Comparison of ENCODE assay signal across 2 cellular contexts in genomic region chr2:68776124-68776523, GRCh38.
TF ChIP-seq lines count a peak whose summit lies in the region.

No MANE protein-coding gene starts in this region.

TF ChIP-seq in IMR-90, 13 proteins besides CTCF, POLR2A, EP300 and RAD21:
- TF ChIP-seq CEBPB (IDR thresholded peaks at IDR 0.05; ENCODE audit: low read depth, low read length): no peak
- TF ChIP-seq, protein P1, sequence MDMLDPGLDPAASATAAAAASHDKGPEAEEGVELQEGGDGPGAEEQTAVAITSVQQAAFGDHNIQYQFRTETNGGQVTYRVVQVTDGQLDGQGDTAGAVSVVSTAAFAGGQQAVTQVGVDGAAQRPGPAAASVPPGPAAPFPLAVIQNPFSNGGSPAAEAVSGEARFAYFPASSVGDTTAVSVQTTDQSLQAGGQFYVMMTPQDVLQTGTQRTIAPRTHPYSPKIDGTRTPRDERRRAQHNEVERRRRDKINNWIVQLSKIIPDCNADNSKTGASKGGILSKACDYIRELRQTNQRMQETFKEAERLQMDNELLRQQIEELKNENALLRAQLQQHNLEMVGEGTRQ (IDR thresholded peaks at IDR 0.05; ENCODE audit: low read depth, low read length): no peak
- TF ChIP-seq NFE2L2 (IDR thresholded peaks at IDR 0.05; ENCODE audit: low read depth, low read length): no peak
- TF ChIP-seq MXI1 (IDR thresholded peaks at IDR 0.05; ENCODE audit: borderline replicate concordance, low read depth, low read length): no peak
- TF ChIP-seq SMC3 (IDR thresholded peaks at IDR 0.05; ENCODE audit: low read depth, low read length): no peak
- no peak for TF ChIP-seq RCOR1 (IDR thresholded peaks at IDR 0.05; ENCODE audit: insufficient replicate concordance, low read length)
- no peak for TF ChIP-seq RFX5 (IDR thresholded peaks at IDR 0.05; ENCODE audit: low read depth, low read length)
- TF ChIP-seq MAZ (IDR thresholded peaks at IDR 0.05; ENCODE audit: borderline replicate concordance, low read depth, low read length): no peak
- no peak for TF ChIP-seq BHLHE40 (IDR thresholded peaks at IDR 0.05; ENCODE audit: low read depth, low read length)
- TF ChIP-seq ELK1 (IDR thresholded peaks at IDR 0.05; ENCODE audit: borderline replicate concordance, low read depth, low read length): no peak
- no peak for TF ChIP-seq MAFK (IDR thresholded peaks at IDR 0.05; ENCODE audit: low read depth, low read length)
- no peak for TF ChIP-seq FOS (IDR thresholded peaks at IDR 0.05; ENCODE audit: low read depth, low read length)
- no peak for TF ChIP-seq CHD1 (IDR thresholded peaks at IDR 0.05; ENCODE audit: low read depth, low read length)

TF ChIP-seq in GM12878, 131 proteins besides CTCF, POLR2A, EP300 and RAD21:
- TF ChIP-seq ZBTB11 (CRISPR knock-in tag; IDR thresholded peaks at IDR 0.05) (no peak), STAT3 (IDR thresholded peaks at IDR 0.05; ENCODE audit: low read depth, low read length) (no peak), FOXK2 (IDR thresholded peaks at IDR 0.05) (no peak), ZBED1 (IDR thresholded peaks at IDR 0.05; ENCODE audit: borderline replicate concordance) (no peak), TCF12 (IDR thresholded peaks at IDR 0.05; ENCODE audit: low read depth, low read length) (no peak), CHD2 (IDR thresholded peaks at IDR 0.05; ENCODE audit: borderline replicate concordance, low read depth, low read length) (no peak), IRF4 (IDR thresholded peaks at IDR 0.05; ENCODE audit: low read depth, low read length) (no peak), RFX5 (IDR thresholded peaks at IDR 0.05; ENCODE audit: low read depth, low read length) (no peak)
TF ChIP-seq in GM12878: peak in this region for 0.
